Comparison of ENCODE assay signal across 8 cellular contexts in the genomic region with DNA sequence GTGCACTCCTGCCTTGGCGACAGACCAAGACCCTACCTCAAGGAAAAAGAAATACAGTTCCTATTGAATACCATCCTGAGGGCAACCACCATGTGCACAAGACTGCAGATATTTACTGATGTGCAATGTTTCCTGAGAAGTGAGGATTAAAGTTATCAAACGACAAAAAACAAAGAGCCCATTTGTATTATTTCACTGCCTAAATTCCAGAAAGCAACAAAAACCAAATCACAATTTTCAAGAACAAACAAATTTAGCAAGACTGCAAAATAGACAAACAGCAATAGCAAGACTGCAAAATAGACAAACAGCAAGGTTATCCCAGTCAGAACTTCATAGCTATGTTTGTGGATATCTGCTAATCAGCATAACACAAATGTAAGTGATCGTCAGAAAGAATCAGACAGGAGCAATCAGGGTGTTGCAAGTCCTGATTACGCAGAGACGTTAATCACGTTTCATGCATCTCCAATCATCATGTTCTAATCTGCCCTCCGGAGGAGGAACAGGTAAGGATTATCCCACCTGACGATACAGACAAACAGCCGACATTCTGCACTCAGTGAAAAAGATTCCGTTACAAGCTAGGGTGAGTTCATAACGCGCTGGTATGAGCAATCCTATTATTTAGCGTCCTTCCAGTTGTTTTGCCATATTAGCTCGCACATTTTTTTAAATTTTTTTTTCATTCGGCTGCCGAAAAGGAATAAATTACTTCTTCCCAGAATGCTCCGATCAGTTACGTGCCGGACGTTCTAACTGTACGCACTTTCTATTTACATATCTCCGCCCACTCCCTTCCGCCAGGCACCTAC. TPM values are rescaled to one million over a fixed set of nuclear protein-coding genes. Genes with fewer than 3 reads are reported as not detected.
DNase-seq lines count a peak whose midpoint lies in the region; ATAC-seq and TF ChIP-seq lines count a peak whose summit lies in the region.

No MANE protein-coding gene starts in this region.

- H3K27ac Mint-ChIP-seq in brain, result peak overlapping the region; percentile 100

- H3K4me3 ChIP-seq in iPS-11a (ENCODE audit: low read depth, low read length) (peak overlapping the region; percentile 50), sigmoid colon (peak overlapping the region; percentile 15 to 54 (median 43))

- peaks cover 0 to 37% (median 26%) of the 10 kb centered on the region in 4 donors for H3K4me1 ChIP-seq in sigmoid colon

- peaks cover 8% of the 10 kb centered on the region for H3K27me3 Mint-ChIP-seq in brain

- intact Hi-C loops in sigmoid colon (cut with DNase I), result no loop called here

- no peaks in the 10 kb centered on the region for H3K9me3 ChIP-seq in sigmoid colon

- 0 to 1% methylated on average over 23 of the region's 23 CpGs for WGBS in sigmoid colon, 2 donors

- ATAC-seq in GM18520 (IDR thresholded peaks at IDR 0.05; ENCODE audit: unreplicated experiment) (peak; percentile 70), HG03045 (IDR thresholded peaks at IDR 0.05; ENCODE audit: unreplicated experiment) (peak; percentile 68)

- H3K4me3 Mint-ChIP-seq in brain, result peak overlapping the region; percentile 85 to 95 (median 90)

- peak; percentile 99 for DNase-seq in ACHN
- peak; percentile 74 for DNase-seq in NCI-H2029 treated with DMSO at 0.1 percent for 48 hours (lab: John Stamatoyannopoulos, UW)
- DNase-seq in T-helper 22 cell (ENCODE audit: low read depth), result peak; percentile 68
- peak; percentile 93 for DNase-seq in sigmoid colon

- no peak for TF ChIP-seq CTCF in brain (conservative IDR thresholded peaks at IDR 0.05)
- TF ChIP-seq CTCF in sigmoid colon (IDR thresholded peaks at IDR 0.05), result no peak

- peak; percentile 99 to 100 for TF ChIP-seq POLR2A in sigmoid colon (IDR thresholded peaks at IDR 0.05)

- H3K9me3 Mint-ChIP-seq in brain, result peaks cover 0 to 4% (median 0%) of the 10 kb centered on the region in 5 experiments

- peaks cover 62% of the 10 kb centered on the region for H3K4me1 Mint-ChIP-seq in brain

- in situ Hi-C loops in ACHN (cut with HindIII; ENCODE audit: low pct_ligation_motif_present, low pct_unique_long_range_greater_than_20kb, low sequenced_read_pairs), result no loop called here

- TF ChIP-seq EP300 in sigmoid colon (IDR thresholded peaks at IDR 0.05), result peak in 1 of 4 donors; percentile 35

- H3K36me3 ChIP-seq in sigmoid colon, result no peaks in the 10 kb centered on the region

- H3K27me3 ChIP-seq in sigmoid colon, result no peaks in the 10 kb centered on the region

- peak overlapping the region; percentile 81 to 89 (median 86) for H3K27ac ChIP-seq in sigmoid colon

- H3K36me3 Mint-ChIP-seq in brain, result no peaks in the 10 kb centered on the region

RNA-seq across cellular contexts. Expression of a gene that starts 2.9 kb away (rescaled TPM):
- polyA plus RNA-seq in brain (ENCODE audit: insufficient read depth, low read depth, low replicate concordance) (47.2 TPM), sigmoid colon (10 to 100 TPM in 1 of 3 donors, 1 to 10 TPM in 2; 4.6 to 20.8 (median 7.2) TPM)
- total RNA-seq in sigmoid colon, result 10 to 100 TPM in 3 of 4 donors, 1 to 10 TPM in 1; 8.3 to 61.7 (median 20.6) TPM

RNA-seq across cellular contexts. Expression of a gene that starts 10.5 kb away (rescaled TPM):
- polyA plus RNA-seq in brain (ENCODE audit: insufficient read depth, low read depth, low replicate concordance), result 375 TPM
- total RNA-seq in sigmoid colon, result 10 to 100 TPM; 20.4 to 29.6 (median 27.3) TPM
- polyA plus RNA-seq in sigmoid colon, result 10 to 100 TPM; 37.7 to 57.1 (median 54.9) TPM

RNA-seq across cellular contexts. Expression of a gene that starts 16.7 kb away (rescaled TPM):
- polyA plus RNA-seq in brain (ENCODE audit: insufficient read depth, low read depth, low replicate concordance) (8.7 TPM), sigmoid colon (10 to 100 TPM in 2 of 3 donors, 1 to 10 TPM in 1; 9.2 to 14.6 (median 10.8) TPM)
- 10 to 100 TPM in 3 of 4 donors, 1 to 10 TPM in 1; 7.7 to 17.7 (median 15.8) TPM for total RNA-seq in sigmoid colon

RNA-seq across cellular contexts. Expression of a gene that starts 21.1 kb away (rescaled TPM):
- 34.2 TPM for polyA plus RNA-seq in brain (ENCODE audit: insufficient read depth, low read depth, low replicate concordance)
- 100 to 1,000 TPM in 2 of 4 donors, 10 to 100 TPM in 2; 60.3 to 153 (median 84.5) TPM for total RNA-seq in sigmoid colon
- polyA plus RNA-seq in sigmoid colon, result 10 to 100 TPM; 30.5 to 67.7 (median 34.2) TPM

RNA-seq across cellular contexts. Expression of a gene that starts 37.1 kb away (rescaled TPM):
- polyA plus RNA-seq in brain (ENCODE audit: insufficient read depth, low read depth, low replicate concordance) (55.1 TPM), sigmoid colon (10 to 100 TPM in 2 of 3 donors, 1 to 10 TPM in 1; 1.8 to 45.6 (median 12.7) TPM)
- total RNA-seq in sigmoid colon, result 1 to 10 TPM in 2 of 4 donors, not detected in 2; 1.4 to 3.3 TPM

Comparison
In these comparisons a context has a peak if more than half of its experiments do, and no peak if none do; other contexts are left out.
1. Peak in every context shown above with its lines: DNase-seq, ATAC-seq, H3K4me3 ChIP-seq and H3K27ac ChIP-seq.